ENCODE assay signal across 2 cellular contexts in genomic region chr7:87199700-87200450, GRCh38.
A peak's percentile ranks its signal among the peaks of the same experiment; 100 is the strongest.
TF ChIP-seq lines count a peak whose summit lies in the region.

No MANE protein-coding gene starts in this region.

TF ChIP-seq in GM12891, 5 proteins besides CTCF, POLR2A, EP300 and RAD21:
- TF ChIP-seq POLR2AphosphoS5 (IDR thresholded peaks at IDR 0.05; ENCODE audit: low read depth, low read length) (0 out of 2 replicates have a peak, but pooled peaks have one; percentile 43), PAX5 (IDR thresholded peaks at IDR 0.05; ENCODE audit: insufficient read depth, low read length, severe bottlenecking) (no peak)

TF ChIP-seq in GM12878, 131 proteins besides CTCF, POLR2A, EP300 and RAD21:
- TF ChIP-seq RUNX3 (IDR thresholded peaks at IDR 0.05; ENCODE audit: low read length) (peak; percentile 5; the same call in 1 of the 2 replicates), WRNIP1 (IDR thresholded peaks at IDR 0.05; ENCODE audit: borderline replicate concordance, low read depth, low read length) (no peak), SUPT20H (IDR thresholded peaks at IDR 0.05; ENCODE audit: borderline replicate concordance, control insufficient read depth, low read depth, low read length) (no peak), SREBF2 (IDR thresholded peaks at IDR 0.05; ENCODE audit: low read length) (no peak), EGR1 (IDR thresholded peaks at IDR 0.05; ENCODE audit: borderline replicate concordance in 1 of 2, low read depth in 2 of 2, low read length in 2 of 2) (no peak), POLR2AphosphoS5 (IDR thresholded peaks at IDR 0.05; ENCODE audit: low read length) (peak; percentile 53; the same call in 1 of the 2 replicates), SKIL (IDR thresholded peaks at IDR 0.05; ENCODE audit: low read depth, poor library complexity, severe bottlenecking) (no peak), FOXK2 (IDR thresholded peaks at IDR 0.05) (no peak), RCOR1 (conservative IDR thresholded peaks at IDR 0.05; ENCODE audit: low read depth, low read length) (no peak)
- TF ChIP-seq, protein P1, sequence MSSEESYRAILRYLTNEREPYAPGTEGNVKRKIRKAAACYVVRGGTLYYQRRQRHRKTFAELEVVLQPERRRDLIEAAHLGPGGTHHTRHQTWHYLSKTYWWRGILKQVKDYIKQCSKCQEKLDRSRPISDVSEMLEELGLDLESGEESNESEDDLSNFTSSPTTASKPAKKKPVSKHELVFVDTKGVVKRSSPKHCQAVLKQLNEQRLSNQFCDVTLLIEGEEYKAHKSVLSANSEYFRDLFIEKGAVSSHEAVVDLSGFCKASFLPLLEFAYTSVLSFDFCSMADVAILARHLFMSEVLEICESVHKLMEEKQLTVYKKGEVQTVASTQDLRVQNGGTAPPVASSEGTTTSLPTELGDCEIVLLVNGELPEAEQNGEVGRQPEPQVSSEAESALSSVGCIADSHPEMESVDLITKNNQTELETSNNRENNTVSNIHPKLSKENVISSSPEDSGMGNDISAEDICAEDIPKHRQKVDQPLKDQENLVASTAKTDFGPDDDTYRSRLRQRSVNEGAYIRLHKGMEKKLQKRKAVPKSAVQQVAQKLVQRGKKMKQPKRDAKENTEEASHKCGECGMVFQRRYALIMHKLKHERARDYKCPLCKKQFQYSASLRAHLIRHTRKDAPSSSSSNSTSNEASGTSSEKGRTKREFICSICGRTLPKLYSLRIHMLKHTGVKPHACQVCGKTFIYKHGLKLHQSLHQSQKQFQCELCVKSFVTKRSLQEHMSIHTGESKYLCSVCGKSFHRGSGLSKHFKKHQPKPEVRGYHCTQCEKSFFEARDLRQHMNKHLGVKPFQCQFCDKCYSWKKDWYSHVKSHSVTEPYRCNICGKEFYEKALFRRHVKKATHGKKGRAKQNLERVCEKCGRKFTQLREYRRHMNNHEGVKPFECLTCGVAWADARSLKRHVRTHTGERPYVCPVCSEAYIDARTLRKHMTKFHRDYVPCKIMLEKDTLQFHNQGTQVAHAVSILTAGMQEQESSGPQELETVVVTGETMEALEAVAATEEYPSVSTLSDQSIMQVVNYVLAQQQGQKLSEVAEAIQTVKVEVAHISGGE (CRISPR knock-in tag; IDR thresholded peaks at IDR 0.05), result no peak
- TF ChIP-seq, protein P2, sequence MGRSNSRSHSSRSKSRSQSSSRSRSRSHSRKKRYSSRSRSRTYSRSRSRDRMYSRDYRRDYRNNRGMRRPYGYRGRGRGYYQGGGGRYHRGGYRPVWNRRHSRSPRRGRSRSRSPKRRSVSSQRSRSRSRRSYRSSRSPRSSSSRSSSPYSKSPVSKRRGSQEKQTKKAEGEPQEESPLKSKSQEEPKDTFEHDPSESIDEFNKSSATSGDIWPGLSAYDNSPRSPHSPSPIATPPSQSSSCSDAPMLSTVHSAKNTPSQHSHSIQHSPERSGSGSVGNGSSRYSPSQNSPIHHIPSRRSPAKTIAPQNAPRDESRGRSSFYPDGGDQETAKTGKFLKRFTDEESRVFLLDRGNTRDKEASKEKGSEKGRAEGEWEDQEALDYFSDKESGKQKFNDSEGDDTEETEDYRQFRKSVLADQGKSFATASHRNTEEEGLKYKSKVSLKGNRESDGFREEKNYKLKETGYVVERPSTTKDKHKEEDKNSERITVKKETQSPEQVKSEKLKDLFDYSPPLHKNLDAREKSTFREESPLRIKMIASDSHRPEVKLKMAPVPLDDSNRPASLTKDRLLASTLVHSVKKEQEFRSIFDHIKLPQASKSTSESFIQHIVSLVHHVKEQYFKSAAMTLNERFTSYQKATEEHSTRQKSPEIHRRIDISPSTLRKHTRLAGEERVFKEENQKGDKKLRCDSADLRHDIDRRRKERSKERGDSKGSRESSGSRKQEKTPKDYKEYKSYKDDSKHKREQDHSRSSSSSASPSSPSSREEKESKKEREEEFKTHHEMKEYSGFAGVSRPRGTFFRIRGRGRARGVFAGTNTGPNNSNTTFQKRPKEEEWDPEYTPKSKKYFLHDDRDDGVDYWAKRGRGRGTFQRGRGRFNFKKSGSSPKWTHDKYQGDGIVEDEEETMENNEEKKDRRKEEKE (IDR thresholded peaks at IDR 0.05), result no peak
- TF ChIP-seq, protein P3, sequence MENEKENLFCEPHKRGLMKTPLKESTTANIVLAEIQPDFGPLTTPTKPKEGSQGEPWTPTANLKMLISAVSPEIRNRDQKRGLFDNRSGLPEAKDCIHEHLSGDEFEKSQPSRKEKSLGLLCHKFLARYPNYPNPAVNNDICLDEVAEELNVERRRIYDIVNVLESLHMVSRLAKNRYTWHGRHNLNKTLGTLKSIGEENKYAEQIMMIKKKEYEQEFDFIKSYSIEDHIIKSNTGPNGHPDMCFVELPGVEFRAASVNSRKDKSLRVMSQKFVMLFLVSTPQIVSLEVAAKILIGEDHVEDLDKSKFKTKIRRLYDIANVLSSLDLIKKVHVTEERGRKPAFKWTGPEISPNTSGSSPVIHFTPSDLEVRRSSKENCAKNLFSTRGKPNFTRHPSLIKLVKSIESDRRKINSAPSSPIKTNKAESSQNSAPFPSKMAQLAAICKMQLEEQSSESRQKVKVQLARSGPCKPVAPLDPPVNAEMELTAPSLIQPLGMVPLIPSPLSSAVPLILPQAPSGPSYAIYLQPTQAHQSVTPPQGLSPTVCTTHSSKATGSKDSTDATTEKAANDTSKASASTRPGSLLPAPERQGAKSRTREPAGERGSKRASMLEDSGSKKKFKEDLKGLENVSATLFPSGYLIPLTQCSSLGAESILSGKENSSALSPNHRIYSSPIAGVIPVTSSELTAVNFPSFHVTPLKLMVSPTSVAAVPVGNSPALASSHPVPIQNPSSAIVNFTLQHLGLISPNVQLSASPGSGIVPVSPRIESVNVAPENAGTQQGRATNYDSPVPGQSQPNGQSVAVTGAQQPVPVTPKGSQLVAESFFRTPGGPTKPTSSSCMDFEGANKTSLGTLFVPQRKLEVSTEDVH (IDR thresholded peaks at IDR 0.05; ENCODE audit: low read depth, partially characterized antibody), result no peak
